23 cellular contexts compared by ENCODE assay signal in genomic region chr2:129160879-129161278, GRCh38.
"Had no signal": no experiment of that assay in that cellular context is flagged by ENCODE, and none has a peak within 500 bp of the region (broad histone marks: within the 10 kb centered on the region; RNA-seq: fewer than 3 reads in every experiment).

No MANE protein-coding gene starts in this region.

- H3K4me1 Mint-ChIP-seq: activated CD4-positive, alpha-beta T cell treated with anti-CD3 and anti-CD28 coated beads, Interleukin-2, amount 10 ng/mL, durations not matched to agents 7 days and 5 days; activated CD8-positive, alpha-beta memory T cell treated with anti-CD3 and anti-CD28 coated beads, Interleukin-2, amount 10 ng/mL, durations not matched to agents 7 days and 5 days; activated naive CD8-positive, alpha-beta T cell treated with anti-CD3 and anti-CD28 coated beads, Interleukin-2, amount 50 U/mL, for 24 hours had no signal

- H3K36me3 Mint-ChIP-seq: activated CD8-positive, alpha-beta memory T cell treated with anti-CD3 and anti-CD28 coated beads, Interleukin-2, amount 10 ng/mL, durations not matched to agents 7 days and 5 days; natural killer cell treated with Interleukin-12 subunit alpha and Interleukin-12 subunit beta and Interleukin-15 and Interleukin-18, amount 100 ng/mL, for 72 hours had no signal

- ATAC-seq: activated CD8-positive, alpha-beta memory T cell treated with anti-CD3 and anti-CD28 coated beads, Interleukin-2, amount 10 ng/mL, durations not matched to agents 7 days and 5 days; activated CD8-positive, alpha-beta T cell treated with anti-CD3 and anti-CD28 coated beads for 36 hours; activated naive CD8-positive, alpha-beta T cell treated with anti-CD3 and anti-CD28 coated beads, Interleukin-2, amount 50 U/mL, for 24 hours; pancreas; stimulated activated naive CD8-positive, alpha-beta T cell treated with anti-CD3 and anti-CD28 coated beads, Interleukin-15, Interleukin-2, amounts not matched to agents 100 U/mL and 50 U/mL, for 24 hours had no signal

- DNase-seq: activated CD4-positive, alpha-beta T cell treated with anti-CD3 and anti-CD28 coated beads, Interleukin-2, amount 10 ng/mL, durations not matched to agents 7 days and 5 days; activated CD4-positive, CD25-positive, alpha-beta regulatory T cell treated with anti-CD3 and anti-CD28 coated beads, Interleukin-2, amount 50 U/mL, for 72 hours; activated CD8-positive, alpha-beta memory T cell treated with anti-CD3 and anti-CD28 coated beads, Interleukin-2, amount 10 ng/mL, durations not matched to agents 7 days and 5 days; activated CD8-positive, alpha-beta T cell treated with anti-CD3 and anti-CD28 coated beads for 36 hours; activated gamma-delta T cell; activated naive CD4-positive, alpha-beta T cell treated with anti-CD3 and anti-CD28 coated beads, Interleukin-2, amount 50 U/mL, for 16 hours; activated naive CD8-positive, alpha-beta T cell treated with anti-CD3 and anti-CD28 coated beads, Interleukin-2, amount 50 U/mL, for 24 hours; activated T-cell treated with anti-CD3 and anti-CD28 coated beads for 4 hours; cerebellar nuclear complex; esophagus squamous epithelium; heart right ventricle; mammary epithelial cell; midbrain; pancreas; right cardiac atrium; stimulated activated CD4-positive, alpha-beta T cell treated with anti-CD3 and anti-CD28 coated beads, Interleukin-12 subunit alpha, Interleukin-12 subunit beta, amount 100 ng/mL, for 4 hours; stimulated activated CD4-positive, alpha-beta T cell treated with anti-CD3 and anti-CD28 coated beads, Interleukin-4, amount 100 ng/mL, for 4 hours; stimulated activated naive CD8-positive, alpha-beta T cell treated with anti-CD3 and anti-CD28 coated beads, Interleukin-15, Interleukin-2, amounts not matched to agents 100 U/mL and 50 U/mL, for 24 hours; T-helper 9 cell; upper lobe of left lung; WERI-Rb-1 had no signal

- H3K9me3 Mint-ChIP-seq: activated CD4-positive, alpha-beta T cell treated with anti-CD3 and anti-CD28 coated beads, Interleukin-2, amount 10 ng/mL, durations not matched to agents 7 days and 5 days; activated CD8-positive, alpha-beta T cell treated with anti-CD3 and anti-CD28 coated beads for 36 hours; activated naive CD8-positive, alpha-beta T cell treated with anti-CD3 and anti-CD28 coated beads, Interleukin-2, amount 50 U/mL, for 24 hours; natural killer cell treated with Interleukin-12 subunit alpha and Interleukin-12 subunit beta and Interleukin-15 and Interleukin-18, amount 100 ng/mL, for 72 hours had no signal

- H3K27me3 Mint-ChIP-seq: activated CD8-positive, alpha-beta memory T cell treated with anti-CD3 and anti-CD28 coated beads, Interleukin-2, amount 10 ng/mL, durations not matched to agents 7 days and 5 days; activated CD8-positive, alpha-beta T cell treated with anti-CD3 and anti-CD28 coated beads for 36 hours; activated naive CD8-positive, alpha-beta T cell treated with anti-CD3 and anti-CD28 coated beads, Interleukin-2, amount 50 U/mL, for 24 hours; natural killer cell treated with Interleukin-12 subunit alpha and Interleukin-12 subunit beta and Interleukin-15 and Interleukin-18, amount 100 ng/mL, for 72 hours had no signal

- H3K4me3 Mint-ChIP-seq: activated CD4-positive, alpha-beta T cell treated with anti-CD3 and anti-CD28 coated beads, Interleukin-2, amount 10 ng/mL, durations not matched to agents 7 days and 5 days; activated CD8-positive, alpha-beta memory T cell treated with anti-CD3 and anti-CD28 coated beads, Interleukin-2, amount 10 ng/mL, durations not matched to agents 7 days and 5 days; activated CD8-positive, alpha-beta T cell treated with anti-CD3 and anti-CD28 coated beads for 36 hours; activated naive CD8-positive, alpha-beta T cell treated with anti-CD3 and anti-CD28 coated beads, Interleukin-2, amount 50 U/mL, for 24 hours; natural killer cell treated with Interleukin-12 subunit alpha and Interleukin-12 subunit beta and Interleukin-15 and Interleukin-18, amount 100 ng/mL, for 72 hours had no signal

- H3K27ac ChIP-seq: coronary artery, esophagus squamous epithelium, heart right ventricle, pancreas, upper lobe of left lung, WERI-Rb-1 had no signal

- H3K27ac Mint-ChIP-seq: activated CD4-positive, alpha-beta T cell treated with anti-CD3 and anti-CD28 coated beads, Interleukin-2, amount 10 ng/mL, durations not matched to agents 7 days and 5 days; activated CD8-positive, alpha-beta memory T cell treated with anti-CD3 and anti-CD28 coated beads, Interleukin-2, amount 10 ng/mL, durations not matched to agents 7 days and 5 days; activated CD8-positive, alpha-beta T cell treated with anti-CD3 and anti-CD28 coated beads for 36 hours; activated naive CD8-positive, alpha-beta T cell treated with anti-CD3 and anti-CD28 coated beads, Interleukin-2, amount 50 U/mL, for 24 hours; natural killer cell treated with Interleukin-12 subunit alpha and Interleukin-12 subunit beta and Interleukin-15 and Interleukin-18, amount 100 ng/mL, for 72 hours had no signal
